1 cellular context compared by ENCODE assay signal in genomic region chr14:31243860-31244259, GRCh38.
TF ChIP-seq lines count a peak whose summit lies in the region.

No MANE protein-coding gene starts in this region.

TF ChIP-seq in SK-N-SH treated with all-trans-retinoic acid at 6 μM for 48 hours, 23 proteins besides CTCF, POLR2A, EP300 and RAD21 (continued from another document):
- TF ChIP-seq POU6F1 (CRISPR knock-in tag; IDR thresholded peaks at IDR 0.05; ENCODE audit: borderline replicate concordance, low read depth) (no peak), CSRNP3 (CRISPR knock-in tag; IDR thresholded peaks at IDR 0.05) (no peak)
TF ChIP-seq in SK-N-SH treated with all-trans-retinoic acid at 6 μM for 48 hours: peak in this region for 0.
